Comparison of ENCODE assay signal across 10 cellular contexts in genomic region chrX:100410901-100411801, GRCh38. TPM values are rescaled to one million over a fixed set of nuclear protein-coding genes. Genes with fewer than 3 reads are reported as not detected.
DNase-seq lines count a peak whose midpoint lies in the region; ATAC-seq and TF ChIP-seq lines count a peak whose summit lies in the region.
"Had no signal": no experiment of that assay in that cellular context is flagged by ENCODE, and none has a peak within 500 bp of the region (broad histone marks: within the 10 kb centered on the region; RNA-seq: fewer than 3 reads in every experiment).

No MANE protein-coding gene starts in this region.

- H3K4me3 ChIP-seq in lower lobe of right lung: peak overlapping the region; percentile 19
- peak overlapping the region in 4 of 5 donors; percentile 24 to 51 (median 38) for H3K4me3 ChIP-seq in subcutaneous abdominal adipose tissue (ENCODE audit: low read depth in 1 of 5, low read length in 5 of 5)
- H3K4me3 ChIP-seq: PC-9 had no signal

- no peaks in the 10 kb centered on the region for H3K9me3 Mint-ChIP-seq in activated T-cell treated with anti-CD3 and anti-CD28 coated beads, Interleukin-2, amount 50 U/mL, for 24 hours
- peaks cover 0 to 21% (median 13%) of the 10 kb centered on the region in 5 experiments for H3K9me3 Mint-ChIP-seq in brain
- H3K9me3 Mint-ChIP-seq: natural killer cell had no signal

- peaks cover 90% of the 10 kb centered on the region for H3K27me3 Mint-ChIP-seq in activated T-cell treated with anti-CD3 and anti-CD28 coated beads, Interleukin-2, amount 50 U/mL, for 24 hours
- H3K27me3 Mint-ChIP-seq in brain: peaks cover 52% of the 10 kb centered on the region

- no peak for DNase-seq in activated T-cell treated with anti-CD3 and anti-CD28 coated beads, Interleukin-2, amount 50 U/mL, for 24 hours
- no peak for DNase-seq in activated T-cell treated with anti-CD3 and anti-CD28 coated beads for 4 hours
- no peak for DNase-seq in lower lobe of right lung
- no peak for DNase-seq in OCI-M2 (lab: John Stamatoyannopoulos, UW; ENCODE audit: unreplicated experiment)
- DNase-seq in NCI-H510A treated with DMSO at 0.1 percent for 48 hours (lab: John Stamatoyannopoulos, UW): no peak
- DNase-seq: natural killer cell, PC-9 had no signal

- H3K9me3 ChIP-seq in lower lobe of right lung: no peaks in the 10 kb centered on the region
- peaks cover 0 to 17% (median 0%) of the 10 kb centered on the region in 5 donors for H3K9me3 ChIP-seq in subcutaneous abdominal adipose tissue (ENCODE audit: control insufficient read depth in 5 of 5, low read length in 5 of 5)

- H3K27ac ChIP-seq in lower lobe of right lung: no peak overlapping the region
- H3K27ac ChIP-seq in subcutaneous abdominal adipose tissue (ENCODE audit: low read depth, low read length): no peak overlapping the region
- H3K27ac ChIP-seq: PC-9 had no signal

- H3K27me3 ChIP-seq in lower lobe of right lung (ENCODE audit: low read depth): peaks cover 48% of the 10 kb centered on the region
- H3K27me3 ChIP-seq in subcutaneous abdominal adipose tissue (ENCODE audit: control insufficient read depth in 5 of 5, insufficient read depth in 4 of 5, low read length in 5 of 5): peaks cover 23 to 49% (median 34%) of the 10 kb centered on the region in 5 donors

- H3K27ac Mint-ChIP-seq in activated T-cell treated with anti-CD3 and anti-CD28 coated beads, Interleukin-2, amount 50 U/mL, for 24 hours: no peak overlapping the region
- peak overlapping the region in 3 of 5 experiments; percentile 17 to 83 (median 45) for H3K27ac Mint-ChIP-seq in brain
- H3K27ac Mint-ChIP-seq: natural killer cell had no signal

- no peak for ATAC-seq in lower lobe of right lung
- ATAC-seq in HG02759 (IDR thresholded peaks at IDR 0.05; ENCODE audit: unreplicated experiment): no peak
- ATAC-seq: natural killer cell had no signal

- H3K36me3 Mint-ChIP-seq in activated T-cell treated with anti-CD3 and anti-CD28 coated beads, Interleukin-2, amount 50 U/mL, for 24 hours (ENCODE audit: low read depth): no peaks in the 10 kb centered on the region
- peaks cover 22% of the 10 kb centered on the region for H3K36me3 Mint-ChIP-seq in brain
- H3K36me3 Mint-ChIP-seq: natural killer cell had no signal

- no peak overlapping the region for H3K9ac ChIP-seq in subcutaneous abdominal adipose tissue (ENCODE audit: low read length in 5 of 5)

- H3K4me1 ChIP-seq in lower lobe of right lung (no peaks in the 10 kb centered on the region), subcutaneous abdominal adipose tissue (ENCODE audit: control insufficient read depth in 5 of 5, insufficient read depth in 5 of 5, low read length in 5 of 5) (peaks cover 0 to 46% (median 35%) of the 10 kb centered on the region in 5 donors)

- H3K4me3 Mint-ChIP-seq in activated T-cell treated with anti-CD3 and anti-CD28 coated beads, Interleukin-2, amount 50 U/mL, for 24 hours: peak overlapping the region; percentile 39
- H3K4me3 Mint-ChIP-seq in brain: peak overlapping the region; percentile 92 to 99 (median 95)
- H3K4me3 Mint-ChIP-seq: natural killer cell had no signal

- intact Hi-C loops in lower lobe of right lung (cut with DNase I): no loop called here

- H3K4me1 Mint-ChIP-seq in activated T-cell treated with anti-CD3 and anti-CD28 coated beads, Interleukin-2, amount 50 U/mL, for 24 hours (ENCODE audit: low read depth): peaks cover 15% of the 10 kb centered on the region
- peaks cover 42% of the 10 kb centered on the region for H3K4me1 Mint-ChIP-seq in brain

- TF ChIP-seq CTCF in brain (conservative IDR thresholded peaks at IDR 0.05) (no peak), lower lobe of right lung (IDR thresholded peaks at IDR 0.05) (no peak)

- H3K36me3 ChIP-seq in lower lobe of right lung (no peaks in the 10 kb centered on the region), subcutaneous abdominal adipose tissue (ENCODE audit: control insufficient read depth in 5 of 5, insufficient read depth in 5 of 5, low read length in 5 of 5) (no peaks in the 10 kb centered on the region)

RNA-seq across cellular contexts. Expression of gene PCDH19, which starts 1.1 kb away (rescaled TPM):
- polyA plus RNA-seq in brain (ENCODE audit: insufficient read depth, low read depth, low replicate concordance): 3.3 TPM
- total RNA-seq in lower lobe of right lung: 0.27 TPM
- total RNA-seq: natural killer cell had no signal
